Comparison of ENCODE assay signal across 8 cellular contexts in genomic region chr9:33815781-33816180, GRCh38. TPM values are rescaled to one million over a fixed set of nuclear protein-coding genes. Genes with fewer than 3 reads are reported as not detected.
DNase-seq lines count a peak whose midpoint lies in the region; ATAC-seq, FAIRE-seq and TF ChIP-seq lines count a peak whose summit lies in the region.

No MANE protein-coding gene starts in this region.

- H3K27ac ChIP-seq in K562 (ENCODE audit: extremely low read depth, low read depth, low read length), result peak overlapping the region; percentile 92
- peak overlapping the region; percentile 97 for H3K27ac ChIP-seq in upper lobe of right lung

- in situ Hi-C loops in K562 (cut with MboI), result no loop called here

- H3K27me3 Mint-ChIP-seq in activated naive CD4-positive, alpha-beta T cell treated with anti-CD3 and anti-CD28 coated beads, Interleukin-2, amount 50 U/mL, for 24 hours, result no peaks in the 10 kb centered on the region

- no peak for TF ChIP-seq EP300 in K562 (IDR thresholded peaks at IDR 0.05; ENCODE audit: low read length)

- TF ChIP-seq CTCF in K562 (IDR thresholded peaks at IDR 0.05 in 2 of 3, conservative IDR thresholded peaks at IDR 0.05 in 1 of 3; ENCODE audit: insufficient read depth in 2 of 3, low read depth in 1 of 3, low read length in 3 of 3) (no peak), upper lobe of right lung (IDR thresholded peaks at IDR 0.05) (no peak)

- CTCF ChIA-PET in K562 (lab: Yijun Ruan, JAX; ENCODE audit: low intra/inter-chr PET ratio), result interaction anchor here (1.1 kb wide), 1 partner anchor 37 kb away, joined by 3 read pairs; no protein-coding TSS in a partner anchor

- 76% methylated on average over 7 of the region's 7 CpGs for WGBS in K562 (ENCODE audit: insufficient coverage, low coverage, missing lambda C conversion rate)

- H3K9me1 ChIP-seq in K562 (ENCODE audit: control insufficient read depth, insufficient read depth, low read length), result no peaks in the 10 kb centered on the region

- H4K20me1 ChIP-seq in K562 (replicated peaks; ENCODE audit: control insufficient read depth, insufficient read depth, low read length), result no peaks in the 10 kb centered on the region

- no peak for TF ChIP-seq RAD21 in K562 (CRISPR knock-in tag; conservative IDR thresholded peaks at IDR 0.05 in 1 of 2, IDR thresholded peaks at IDR 0.05 in 1 of 2)

- no TSS peak for BruUV-seq in K562 (replicated peaks; lab: Mats Ljungman, UMichigan)

- POLR2A ChIA-PET in K562 (lab: Yijun Ruan, JAX), result interaction anchor here (0.5 to 0.9 kb wide), 3 partner anchors 20 to 148 kb away, joined by 3 to 4 read pairs (median 3); no protein-coding TSS in a partner anchor

- H3K4me3 Mint-ChIP-seq in activated naive CD4-positive, alpha-beta T cell treated with anti-CD3 and anti-CD28 coated beads, Interleukin-2, amount 50 U/mL, for 24 hours, result peak overlapping the region; percentile 88

- peak overlapping the region; percentile 95 for H3K27ac Mint-ChIP-seq in activated naive CD4-positive, alpha-beta T cell treated with anti-CD3 and anti-CD28 coated beads, Interleukin-2, amount 50 U/mL, for 24 hours

- no peak overlapping the region for H3K4me3 ChIP-seq in K562
- H3K4me3 ChIP-seq in mucosa of stomach (ENCODE audit: low read length), result peak overlapping the region; percentile 17
- H3K4me3 ChIP-seq in upper lobe of right lung, result no peak overlapping the region

- peak overlapping the region; percentile 84 for H3K4me2 ChIP-seq in K562 (ENCODE audit: insufficient read depth, low read length)

- no peak for TF ChIP-seq POLR2A in K562 (conservative IDR thresholded peaks at IDR 0.05)

- H3K27me3 ChIP-seq in K562 (ENCODE audit: control insufficient read depth in 2 of 2, insufficient read depth in 2 of 2, low read length in 2 of 2), result no peaks in the 10 kb centered on the region
- H3K27me3 ChIP-seq in mucosa of stomach (ENCODE audit: control insufficient read depth, insufficient read depth, low read length), result no peaks in the 10 kb centered on the region
- H3K27me3 ChIP-seq in upper lobe of right lung, result no peaks in the 10 kb centered on the region

- H3K4me1 ChIP-seq in K562 (replicated peaks in 1 of 2; ENCODE audit: control insufficient read depth in 2 of 2, insufficient read depth in 2 of 2, low read length in 2 of 2), result peaks cover 11 to 18% of the 10 kb centered on the region in 2 experiments; a peak in 4 of 5 replicates
- peaks cover 44% of the 10 kb centered on the region for H3K4me1 ChIP-seq in mucosa of stomach (ENCODE audit: control insufficient read depth, insufficient read depth, low read length)
- H3K4me1 ChIP-seq in upper lobe of right lung, result peaks cover 53% of the 10 kb centered on the region

- H3K9me3 ChIP-seq in K562 (replicated peaks; ENCODE audit: control insufficient read depth, insufficient read depth, low read depth, low read length) (no peaks in the 10 kb centered on the region), mucosa of stomach (ENCODE audit: control insufficient read depth, low read length) (no peaks in the 10 kb centered on the region), upper lobe of right lung (no peaks in the 10 kb centered on the region)

- H3K9me3 Mint-ChIP-seq in activated naive CD4-positive, alpha-beta T cell treated with anti-CD3 and anti-CD28 coated beads, Interleukin-2, amount 50 U/mL, for 24 hours, result no peaks in the 10 kb centered on the region

- peaks cover 2% of the 10 kb centered on the region for H3K36me3 Mint-ChIP-seq in activated naive CD4-positive, alpha-beta T cell treated with anti-CD3 and anti-CD28 coated beads, Interleukin-2, amount 50 U/mL, for 24 hours

- H3K79me2 ChIP-seq in K562 (ENCODE audit: control insufficient read depth, insufficient read depth, low read length), result peaks cover 36% of the 10 kb centered on the region

- peaks cover 48% of the 10 kb centered on the region for H3K4me1 Mint-ChIP-seq in activated naive CD4-positive, alpha-beta T cell treated with anti-CD3 and anti-CD28 coated beads, Interleukin-2, amount 50 U/mL, for 24 hours

- H3K9ac ChIP-seq in K562 (ENCODE audit: insufficient read depth in 1 of 2, low read depth in 2 of 2, low read length in 2 of 2) (peak overlapping the region in 1 of 2 experiments; percentile 83; a peak in 2 of 4 replicates), mucosa of stomach (ENCODE audit: low read length) (peak overlapping the region; percentile 91)

- peak overlapping the region; percentile 96 for H2AFZ ChIP-seq in K562 (ENCODE audit: low read depth, low read length)

- ATAC-seq in K562 (no peak), upper lobe of right lung (no peak), HG03354 (IDR thresholded peaks at IDR 0.05; ENCODE audit: poor library complexity, severe bottlenecking, unreplicated experiment) (no peak)

- no peak for DNase-seq in activated naive CD4-positive, alpha-beta T cell (lab: John Stamatoyannopoulos, UW)
- no peak for DNase-seq in K562 (ENCODE audit: extremely low read depth in 1 of 4, low spot score in 3 of 4)
- DNase-seq in upper lobe of right lung, result no peak
- DNase-seq in T-helper 9 cell, result no peak
- no peak for DNase-seq in NOMO-1 treated with DMSO at 0.1 percent for 48 hours (lab: John Stamatoyannopoulos, UW; ENCODE audit: unreplicated experiment)

- no peak for FAIRE-seq in K562 (lab: Jason Lieb, UNC)

- intact Hi-C loops in K562 (cut with micrococcal nuclease), result loop anchor here (10.0 kb wide), 1 partner anchor 99 kb away; no protein-coding TSS in a partner anchor
- intact Hi-C loops in upper lobe of right lung (cut with DNase I), result no loop called here

- no peaks in the 10 kb centered on the region for H3K36me3 ChIP-seq in K562 (ENCODE audit: control insufficient read depth, insufficient read depth, low read length)
- H3K36me3 ChIP-seq in mucosa of stomach (ENCODE audit: control insufficient read depth, insufficient read depth, low read length), result no peaks in the 10 kb centered on the region
- no peaks in the 10 kb centered on the region for H3K36me3 ChIP-seq in upper lobe of right lung

TF ChIP-seq in K562, 482 proteins besides CTCF, POLR2A, EP300 and RAD21:
- no peak for TF ChIP-seq ZNF263 (CRISPR knock-in tag; IDR thresholded peaks at IDR 0.05; ENCODE audit: borderline replicate concordance)
- 0 out of 2 replicates have a peak, but pooled peaks have one; percentile 12 for TF ChIP-seq ZNF316 (IDR thresholded peaks at IDR 0.05)
- peak; percentile 11; the same call in 1 of the 2 replicates for TF ChIP-seq C11orf30 (IDR thresholded peaks at IDR 0.05; ENCODE audit: low read depth)
- TF ChIP-seq CREB5 (CRISPR knock-in tag; IDR thresholded peaks at IDR 0.05), result no peak
TF ChIP-seq in K562: peak in this region for 2.

RNA-seq across cellular contexts. Expression of gene UBE2R2, which starts 1.2 kb away (rescaled TPM):
- 9.6 and 14.3 TPM in 2 replicates for total RNA-seq in K562 (2011; cell fraction: chromatin; rRNA removed; ENCODE audit: low replicate concordance)
- 7.1 and 7.2 TPM in 2 replicates for total RNA-seq in K562 (2011; cell fraction: nucleolus; rRNA removed)
- 12.5 and 19.9 TPM in 2 replicates for total RNA-seq in K562 (2011; cell fraction: nucleoplasm; rRNA removed)
- total RNA-seq in K562 (2014; rRNA removed) (8.2 and 9.7 TPM in 2 replicates), K562 (2014; rRNA removed; fragmentation: Illumina TruSeq; extraction: Trizol) (12.8 and 13.8 TPM in 2 replicates), K562 (2015; rRNA removed; fragmentation: Illumina TruSeq; extraction: Trizol) (11.1 and 11.3 TPM in 2 replicates), K562 (2021) (20.5 and 22.5 TPM in 2 replicates), upper lobe of right lung (36.7 TPM)
- polyA plus RNA-seq in K562 (2011; rRNA removed) (10.2 and 12.0 TPM in 2 replicates), K562 (2014; fragmentation: Illumina TruSeq; extraction: Trizol) (22.3 and 26.2 TPM in 2 replicates), K562 (2014; fragmentation: Nextera tagmentation; extraction: Ambion mirVana) (1 to 10 TPM; 7.8 to 8.4 TPM), K562 (2014; rRNA removed) (11.3 and 11.8 TPM in 2 replicates)
- polyA plus RNA-seq in K562 (2011; cell fraction: cytosol; rRNA removed), result 6.8 and 10.1 TPM in 2 replicates
- 5.5 and 8.1 TPM in 2 replicates for polyA plus RNA-seq in K562 (2011; cell fraction: nucleus; rRNA removed)
- polyA plus RNA-seq in K562 (2012), result 21.8 and 25.8 TPM in 2 replicates
- polyA minus RNA-seq in K562 (2011; rRNA and poly(A)+ RNA removed), result 20.5 and 24.5 TPM in 2 replicates
- 11.1 and 12.7 TPM in 2 replicates for polyA minus RNA-seq in K562 (2011; cell fraction: cytosol; rRNA and poly(A)+ RNA removed)
- 4.0 and 7.6 TPM in 2 replicates for polyA minus RNA-seq in K562 (2011; cell fraction: nucleus; rRNA and poly(A)+ RNA removed)

RNA-seq across cellular contexts. Expression of gene PRSS3, which starts 20.4 kb away (rescaled TPM):
- not detected in 2 replicates for total RNA-seq in K562 (2011; cell fraction: chromatin; rRNA removed; ENCODE audit: low replicate concordance)
- not detected in 2 replicates for total RNA-seq in K562 (2011; cell fraction: nucleolus; rRNA removed)
- total RNA-seq in K562 (2011; cell fraction: nucleoplasm; rRNA removed), result not detected in 2 replicates
- total RNA-seq in K562 (2014; rRNA removed) (not detected in 2 replicates), K562 (2014; rRNA removed; fragmentation: Illumina TruSeq; extraction: Trizol) (not detected in 2 replicates), K562 (2015; rRNA removed; fragmentation: Illumina TruSeq; extraction: Trizol) (not detected in 2 replicates), K562 (2021) (0.42 and 1.3 TPM in 2 replicates), upper lobe of right lung (not detected)
- polyA plus RNA-seq in K562 (2011; rRNA removed) (not detected in 2 replicates), K562 (2014; fragmentation: Illumina TruSeq; extraction: Trizol) (0.18 TPM in 1 of 2 replicates, not detected in the other), K562 (2014; fragmentation: Nextera tagmentation; extraction: Ambion mirVana) (under 1 TPM in 1 of 2 experiments, not detected in 1; 0.35 TPM), K562 (2014; rRNA removed) (not detected in 2 replicates)
- not detected in 2 replicates for polyA plus RNA-seq in K562 (2011; cell fraction: cytosol; rRNA removed)
- not detected in 2 replicates for polyA plus RNA-seq in K562 (2011; cell fraction: nucleus; rRNA removed)
- 0.25 and 0.89 TPM in 2 replicates for polyA plus RNA-seq in K562 (2012)
- not detected in 2 replicates for polyA minus RNA-seq in K562 (2011; rRNA and poly(A)+ RNA removed)
- not detected in 2 replicates for polyA minus RNA-seq in K562 (2011; cell fraction: cytosol; rRNA and poly(A)+ RNA removed)
- not detected in 2 replicates for polyA minus RNA-seq in K562 (2011; cell fraction: nucleus; rRNA and poly(A)+ RNA removed)
